ENCODE assay signal across 3 cellular contexts in genomic region chr1:172530000-172530399, GRCh38.
A peak's percentile ranks its signal among the peaks of the same experiment; 100 is the strongest.
TF ChIP-seq lines count a peak whose summit lies in the region.

No MANE protein-coding gene starts in this region.

TF ChIP-seq in SK-N-SH, 30 proteins besides CTCF, POLR2A, EP300 and RAD21 (continues in another document):
- no peak for TF ChIP-seq YY1 (IDR thresholded peaks at IDR 0.05; ENCODE audit: low read depth)
- TF ChIP-seq CHD2 (IDR thresholded peaks at IDR 0.05; ENCODE audit: low read length, partially characterized antibody), result no peak
- TF ChIP-seq ZBTB33 (IDR thresholded peaks at IDR 0.05; ENCODE audit: borderline replicate concordance, low read depth), result no peak
- TF ChIP-seq POLR2AphosphoS5 (IDR thresholded peaks at IDR 0.05; ENCODE audit: low read depth, low read length), result no peak
- TF ChIP-seq RFX5 (IDR thresholded peaks at IDR 0.05; ENCODE audit: low read length), result no peak
- TF ChIP-seq PBX3 (IDR thresholded peaks at IDR 0.05), result no peak
- no peak for TF ChIP-seq MXI1 (IDR thresholded peaks at IDR 0.05; ENCODE audit: low read depth, low read length)
- no peak for TF ChIP-seq FOXM1 (IDR thresholded peaks at IDR 0.05; ENCODE audit: low read depth)
- TF ChIP-seq GABPA (IDR thresholded peaks at IDR 0.05; ENCODE audit: low read depth), result no peak
- TF ChIP-seq USF2 (IDR thresholded peaks at IDR 0.05; ENCODE audit: borderline replicate concordance, low read depth, low read length), result no peak
- no peak for TF ChIP-seq TAF1 (IDR thresholded peaks at IDR 0.05; ENCODE audit: borderline replicate concordance, low read depth, low read length)

TF ChIP-seq in SK-N-SH treated with all-trans-retinoic acid at 6 μM for 48 hours, 23 proteins besides CTCF, POLR2A, EP300 and RAD21:
- no peak for TF ChIP-seq PPARA (CRISPR knock-in tag; IDR thresholded peaks at IDR 0.05; ENCODE audit: borderline replicate concordance)
- TF ChIP-seq ARNTL (CRISPR knock-in tag; IDR thresholded peaks at IDR 0.05; ENCODE audit: borderline replicate concordance, low read depth), result no peak
- no peak for TF ChIP-seq ZFP3 (CRISPR knock-in tag; IDR thresholded peaks at IDR 0.05)
- TF ChIP-seq, protein P1, sequence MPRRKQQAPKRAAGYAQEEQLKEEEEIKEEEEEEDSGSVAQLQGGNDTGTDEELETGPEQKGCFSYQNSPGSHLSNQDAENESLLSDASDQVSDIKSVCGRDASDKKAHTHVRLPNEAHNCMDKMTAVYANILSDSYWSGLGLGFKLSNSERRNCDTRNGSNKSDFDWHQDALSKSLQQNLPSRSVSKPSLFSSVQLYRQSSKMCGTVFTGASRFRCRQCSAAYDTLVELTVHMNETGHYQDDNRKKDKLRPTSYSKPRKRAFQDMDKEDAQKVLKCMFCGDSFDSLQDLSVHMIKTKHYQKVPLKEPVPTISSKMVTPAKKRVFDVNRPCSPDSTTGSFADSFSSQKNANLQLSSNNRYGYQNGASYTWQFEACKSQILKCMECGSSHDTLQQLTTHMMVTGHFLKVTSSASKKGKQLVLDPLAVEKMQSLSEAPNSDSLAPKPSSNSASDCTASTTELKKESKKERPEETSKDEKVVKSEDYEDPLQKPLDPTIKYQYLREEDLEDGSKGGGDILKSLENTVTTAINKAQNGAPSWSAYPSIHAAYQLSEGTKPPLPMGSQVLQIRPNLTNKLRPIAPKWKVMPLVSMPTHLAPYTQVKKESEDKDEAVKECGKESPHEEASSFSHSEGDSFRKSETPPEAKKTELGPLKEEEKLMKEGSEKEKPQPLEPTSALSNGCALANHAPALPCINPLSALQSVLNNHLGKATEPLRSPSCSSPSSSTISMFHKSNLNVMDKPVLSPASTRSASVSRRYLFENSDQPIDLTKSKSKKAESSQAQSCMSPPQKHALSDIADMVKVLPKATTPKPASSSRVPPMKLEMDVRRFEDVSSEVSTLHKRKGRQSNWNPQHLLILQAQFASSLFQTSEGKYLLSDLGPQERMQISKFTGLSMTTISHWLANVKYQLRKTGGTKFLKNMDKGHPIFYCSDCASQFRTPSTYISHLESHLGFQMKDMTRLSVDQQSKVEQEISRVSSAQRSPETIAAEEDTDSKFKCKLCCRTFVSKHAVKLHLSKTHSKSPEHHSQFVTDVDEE (CRISPR knock-in tag; IDR thresholded peaks at IDR 0.05), result no peak
- TF ChIP-seq ZNF565 (CRISPR knock-in tag; conservative IDR thresholded peaks at IDR 0.05; ENCODE audit: low read depth), result no peak
- TF ChIP-seq ZNF8 (CRISPR knock-in tag; IDR thresholded peaks at IDR 0.05), result no peak
- no peak for TF ChIP-seq ZFP30 (CRISPR knock-in tag; IDR thresholded peaks at IDR 0.05)
- TF ChIP-seq CSDC2 (CRISPR knock-in tag; IDR thresholded peaks at IDR 0.05), result no peak
- no peak for TF ChIP-seq ZC3H10 (CRISPR knock-in tag; IDR thresholded peaks at IDR 0.05)
- TF ChIP-seq, protein P2, sequence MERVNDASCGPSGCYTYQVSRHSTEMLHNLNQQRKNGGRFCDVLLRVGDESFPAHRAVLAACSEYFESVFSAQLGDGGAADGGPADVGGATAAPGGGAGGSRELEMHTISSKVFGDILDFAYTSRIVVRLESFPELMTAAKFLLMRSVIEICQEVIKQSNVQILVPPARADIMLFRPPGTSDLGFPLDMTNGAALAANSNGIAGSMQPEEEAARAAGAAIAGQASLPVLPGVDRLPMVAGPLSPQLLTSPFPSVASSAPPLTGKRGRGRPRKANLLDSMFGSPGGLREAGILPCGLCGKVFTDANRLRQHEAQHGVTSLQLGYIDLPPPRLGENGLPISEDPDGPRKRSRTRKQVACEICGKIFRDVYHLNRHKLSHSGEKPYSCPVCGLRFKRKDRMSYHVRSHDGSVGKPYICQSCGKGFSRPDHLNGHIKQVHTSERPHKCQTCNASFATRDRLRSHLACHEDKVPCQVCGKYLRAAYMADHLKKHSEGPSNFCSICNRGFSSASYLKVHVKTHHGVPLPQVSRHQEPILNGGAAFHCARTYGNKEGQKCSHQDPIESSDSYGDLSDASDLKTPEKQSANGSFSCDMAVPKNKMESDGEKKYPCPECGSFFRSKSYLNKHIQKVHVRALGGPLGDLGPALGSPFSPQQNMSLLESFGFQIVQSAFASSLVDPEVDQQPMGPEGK (CRISPR knock-in tag; IDR thresholded peaks at IDR 0.05; ENCODE audit: borderline replicate concordance), result no peak
- no peak for TF ChIP-seq ZNF70 (CRISPR knock-in tag; IDR thresholded peaks at IDR 0.05)
- no peak for TF ChIP-seq GLIS3 (CRISPR knock-in tag; IDR thresholded peaks at IDR 0.05)
- no peak for TF ChIP-seq ESRRG (CRISPR knock-in tag; IDR thresholded peaks at IDR 0.05)
- TF ChIP-seq, protein P3, sequence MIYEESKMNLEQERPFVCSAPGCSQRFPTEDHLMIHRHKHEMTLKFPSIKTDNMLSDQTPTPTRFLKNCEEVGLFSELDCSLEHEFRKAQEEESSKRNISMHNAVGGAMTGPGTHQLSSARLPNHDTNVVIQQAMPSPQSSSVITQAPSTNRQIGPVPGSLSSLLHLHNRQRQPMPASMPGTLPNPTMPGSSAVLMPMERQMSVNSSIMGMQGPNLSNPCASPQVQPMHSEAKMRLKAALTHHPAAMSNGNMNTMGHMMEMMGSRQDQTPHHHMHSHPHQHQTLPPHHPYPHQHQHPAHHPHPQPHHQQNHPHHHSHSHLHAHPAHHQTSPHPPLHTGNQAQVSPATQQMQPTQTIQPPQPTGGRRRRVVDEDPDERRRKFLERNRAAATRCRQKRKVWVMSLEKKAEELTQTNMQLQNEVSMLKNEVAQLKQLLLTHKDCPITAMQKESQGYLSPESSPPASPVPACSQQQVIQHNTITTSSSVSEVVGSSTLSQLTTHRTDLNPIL (CRISPR knock-in tag; IDR thresholded peaks at IDR 0.05; ENCODE audit: low read depth), result no peak
- no peak for TF ChIP-seq ISL1 (CRISPR knock-in tag; IDR thresholded peaks at IDR 0.05)
- no peak for TF ChIP-seq BACH2 (CRISPR knock-in tag; IDR thresholded peaks at IDR 0.05; ENCODE audit: borderline replicate concordance)
- TF ChIP-seq, protein P4, sequence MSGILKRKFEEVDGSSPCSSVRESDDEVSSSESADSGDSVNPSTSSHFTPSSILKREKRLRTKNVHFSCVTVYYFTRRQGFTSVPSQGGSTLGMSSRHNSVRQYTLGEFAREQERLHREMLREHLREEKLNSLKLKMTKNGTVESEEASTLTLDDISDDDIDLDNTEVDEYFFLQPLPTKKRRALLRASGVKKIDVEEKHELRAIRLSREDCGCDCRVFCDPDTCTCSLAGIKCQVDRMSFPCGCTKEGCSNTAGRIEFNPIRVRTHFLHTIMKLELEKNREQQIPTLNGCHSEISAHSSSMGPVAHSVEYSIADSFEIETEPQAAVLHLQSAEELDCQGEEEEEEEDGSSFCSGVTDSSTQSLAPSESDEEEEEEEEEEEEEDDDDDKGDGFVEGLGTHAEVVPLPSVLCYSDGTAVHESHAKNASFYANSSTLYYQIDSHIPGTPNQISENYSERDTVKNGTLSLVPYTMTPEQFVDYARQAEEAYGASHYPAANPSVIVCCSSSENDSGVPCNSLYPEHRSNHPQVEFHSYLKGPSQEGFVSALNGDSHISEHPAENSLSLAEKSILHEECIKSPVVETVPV (CRISPR knock-in tag; IDR thresholded peaks at IDR 0.05), result no peak
- no peak for TF ChIP-seq SNAI2 (CRISPR knock-in tag; IDR thresholded peaks at IDR 0.05)
- TF ChIP-seq TCF4 (CRISPR knock-in tag; IDR thresholded peaks at IDR 0.05; ENCODE audit: borderline replicate concordance), result no peak

TF ChIP-seq in K562, 482 proteins besides CTCF, POLR2A, EP300 and RAD21 (continues in another document):
- TF ChIP-seq TEAD1 (CRISPR knock-in tag; IDR thresholded peaks at IDR 0.05), result peak in 1 of 2 experiments; percentile 57; a peak in 1 of 4 replicates
- no peak for TF ChIP-seq PBX2 (CRISPR knock-in tag; IDR thresholded peaks at IDR 0.05; ENCODE audit: low read depth)
- TF ChIP-seq PBX2 (tag; conservative IDR thresholded peaks at IDR 0.05; ENCODE audit: low read depth), result 0 out of 2 replicates have a peak, but pooled peaks have one; percentile 7
- TF ChIP-seq JUND (IDR thresholded peaks at IDR 0.05; ENCODE audit: borderline replicate concordance, low read depth, low read length), result peak; percentile 52; the same call in 1 of the 2 replicates
- TF ChIP-seq JUND (tag; IDR thresholded peaks at IDR 0.05; ENCODE audit: borderline replicate concordance, low read depth, low read length), result peak; percentile 79; the same call in 2 of the 3 replicates
- 0 out of 2 replicates have a peak, but pooled peaks have one; percentile 76 for TF ChIP-seq ZNF644 (tag; IDR thresholded peaks at IDR 0.05; ENCODE audit: low read depth)
- TF ChIP-seq, protein P5, sequence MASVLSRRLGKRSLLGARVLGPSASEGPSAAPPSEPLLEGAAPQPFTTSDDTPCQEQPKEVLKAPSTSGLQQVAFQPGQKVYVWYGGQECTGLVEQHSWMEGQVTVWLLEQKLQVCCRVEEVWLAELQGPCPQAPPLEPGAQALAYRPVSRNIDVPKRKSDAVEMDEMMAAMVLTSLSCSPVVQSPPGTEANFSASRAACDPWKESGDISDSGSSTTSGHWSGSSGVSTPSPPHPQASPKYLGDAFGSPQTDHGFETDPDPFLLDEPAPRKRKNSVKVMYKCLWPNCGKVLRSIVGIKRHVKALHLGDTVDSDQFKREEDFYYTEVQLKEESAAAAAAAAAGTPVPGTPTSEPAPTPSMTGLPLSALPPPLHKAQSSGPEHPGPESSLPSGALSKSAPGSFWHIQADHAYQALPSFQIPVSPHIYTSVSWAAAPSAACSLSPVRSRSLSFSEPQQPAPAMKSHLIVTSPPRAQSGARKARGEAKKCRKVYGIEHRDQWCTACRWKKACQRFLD (CRISPR knock-in tag; IDR thresholded peaks at IDR 0.05), result 0 out of 2 replicates have a peak, but pooled peaks have one; percentile 45
- TF ChIP-seq, protein P6, sequence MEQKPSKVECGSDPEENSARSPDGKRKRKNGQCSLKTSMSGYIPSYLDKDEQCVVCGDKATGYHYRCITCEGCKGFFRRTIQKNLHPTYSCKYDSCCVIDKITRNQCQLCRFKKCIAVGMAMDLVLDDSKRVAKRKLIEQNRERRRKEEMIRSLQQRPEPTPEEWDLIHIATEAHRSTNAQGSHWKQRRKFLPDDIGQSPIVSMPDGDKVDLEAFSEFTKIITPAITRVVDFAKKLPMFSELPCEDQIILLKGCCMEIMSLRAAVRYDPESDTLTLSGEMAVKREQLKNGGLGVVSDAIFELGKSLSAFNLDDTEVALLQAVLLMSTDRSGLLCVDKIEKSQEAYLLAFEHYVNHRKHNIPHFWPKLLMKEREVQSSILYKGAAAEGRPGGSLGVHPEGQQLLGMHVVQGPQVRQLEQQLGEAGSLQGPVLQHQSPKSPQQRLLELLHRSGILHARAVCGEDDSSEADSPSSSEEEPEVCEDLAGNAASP (IDR thresholded peaks at IDR 0.05), result no peak
- TF ChIP-seq GATAD2B (IDR thresholded peaks at IDR 0.05; ENCODE audit: borderline replicate concordance), result peak; percentile 59; the same call in 1 of the 2 replicates
- TF ChIP-seq, protein P7, sequence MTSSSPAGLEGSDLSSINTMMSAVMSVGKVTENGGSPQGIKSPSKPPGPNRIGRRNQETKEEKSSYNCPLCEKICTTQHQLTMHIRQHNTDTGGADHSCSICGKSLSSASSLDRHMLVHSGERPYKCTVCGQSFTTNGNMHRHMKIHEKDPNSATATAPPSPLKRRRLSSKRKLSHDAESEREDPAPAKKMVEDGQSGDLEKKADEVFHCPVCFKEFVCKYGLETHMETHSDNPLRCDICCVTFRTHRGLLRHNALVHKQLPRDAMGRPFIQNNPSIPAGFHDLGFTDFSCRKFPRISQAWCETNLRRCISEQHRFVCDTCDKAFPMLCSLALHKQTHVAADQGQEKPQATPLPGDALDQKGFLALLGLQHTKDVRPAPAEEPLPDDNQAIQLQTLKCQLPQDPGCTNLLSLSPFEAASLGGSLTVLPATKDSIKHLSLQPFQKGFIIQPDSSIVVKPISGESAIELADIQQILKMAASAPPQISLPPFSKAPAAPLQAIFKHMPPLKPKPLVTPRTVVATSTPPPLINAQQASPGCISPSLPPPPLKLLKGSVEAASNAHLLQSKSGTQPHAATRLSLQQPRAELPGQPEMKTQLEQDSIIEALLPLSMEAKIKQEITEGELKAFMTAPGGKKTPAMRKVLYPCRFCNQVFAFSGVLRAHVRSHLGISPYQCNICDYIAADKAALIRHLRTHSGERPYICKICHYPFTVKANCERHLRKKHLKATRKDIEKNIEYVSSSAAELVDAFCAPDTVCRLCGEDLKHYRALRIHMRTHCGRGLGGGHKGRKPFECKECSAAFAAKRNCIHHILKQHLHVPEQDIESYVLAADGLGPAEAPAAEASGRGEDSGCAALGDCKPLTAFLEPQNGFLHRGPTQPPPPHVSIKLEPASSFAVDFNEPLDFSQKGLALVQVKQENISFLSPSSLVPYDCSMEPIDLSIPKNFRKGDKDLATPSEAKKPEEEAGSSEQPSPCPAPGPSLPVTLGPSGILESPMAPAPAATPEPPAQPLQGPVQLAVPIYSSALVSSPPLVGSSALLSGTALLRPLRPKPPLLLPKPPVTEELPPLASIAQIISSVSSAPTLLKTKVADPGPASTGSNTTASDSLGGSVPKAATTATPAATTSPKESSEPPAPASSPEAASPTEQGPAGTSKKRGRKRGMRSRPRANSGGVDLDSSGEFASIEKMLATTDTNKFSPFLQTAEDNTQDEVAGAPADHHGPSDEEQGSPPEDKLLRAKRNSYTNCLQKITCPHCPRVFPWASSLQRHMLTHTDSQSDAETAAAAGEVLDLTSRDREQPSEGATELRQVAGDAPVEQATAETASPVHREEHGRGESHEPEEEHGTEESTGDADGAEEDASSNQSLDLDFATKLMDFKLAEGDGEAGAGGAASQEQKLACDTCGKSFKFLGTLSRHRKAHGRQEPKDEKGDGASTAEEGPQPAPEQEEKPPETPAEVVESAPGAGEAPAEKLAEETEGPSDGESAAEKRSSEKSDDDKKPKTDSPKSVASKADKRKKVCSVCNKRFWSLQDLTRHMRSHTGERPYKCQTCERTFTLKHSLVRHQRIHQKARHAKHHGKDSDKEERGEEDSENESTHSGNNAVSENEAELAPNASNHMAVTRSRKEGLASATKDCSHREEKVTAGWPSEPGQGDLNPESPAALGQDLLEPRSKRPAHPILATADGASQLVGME (CRISPR knock-in tag; IDR thresholded peaks at IDR 0.05), result no peak
- 0 out of 2 replicates have a peak, but pooled peaks have one; percentile 71 for TF ChIP-seq HIVEP1 (CRISPR knock-in tag; IDR thresholded peaks at IDR 0.05)
- peak; percentile 61; the same call in 1 of the 2 replicates for TF ChIP-seq SOX6 (IDR thresholded peaks at IDR 0.05)
- peak; percentile 54 for TF ChIP-seq MEIS2 (IDR thresholded peaks at IDR 0.05; ENCODE audit: partially characterized antibody)
- TF ChIP-seq FOSL1 (tag; conservative IDR thresholded peaks at IDR 0.05), result peak; percentile 75
